Comparison of ENCODE assay signal across 1 cellular context in the genomic region with DNA sequence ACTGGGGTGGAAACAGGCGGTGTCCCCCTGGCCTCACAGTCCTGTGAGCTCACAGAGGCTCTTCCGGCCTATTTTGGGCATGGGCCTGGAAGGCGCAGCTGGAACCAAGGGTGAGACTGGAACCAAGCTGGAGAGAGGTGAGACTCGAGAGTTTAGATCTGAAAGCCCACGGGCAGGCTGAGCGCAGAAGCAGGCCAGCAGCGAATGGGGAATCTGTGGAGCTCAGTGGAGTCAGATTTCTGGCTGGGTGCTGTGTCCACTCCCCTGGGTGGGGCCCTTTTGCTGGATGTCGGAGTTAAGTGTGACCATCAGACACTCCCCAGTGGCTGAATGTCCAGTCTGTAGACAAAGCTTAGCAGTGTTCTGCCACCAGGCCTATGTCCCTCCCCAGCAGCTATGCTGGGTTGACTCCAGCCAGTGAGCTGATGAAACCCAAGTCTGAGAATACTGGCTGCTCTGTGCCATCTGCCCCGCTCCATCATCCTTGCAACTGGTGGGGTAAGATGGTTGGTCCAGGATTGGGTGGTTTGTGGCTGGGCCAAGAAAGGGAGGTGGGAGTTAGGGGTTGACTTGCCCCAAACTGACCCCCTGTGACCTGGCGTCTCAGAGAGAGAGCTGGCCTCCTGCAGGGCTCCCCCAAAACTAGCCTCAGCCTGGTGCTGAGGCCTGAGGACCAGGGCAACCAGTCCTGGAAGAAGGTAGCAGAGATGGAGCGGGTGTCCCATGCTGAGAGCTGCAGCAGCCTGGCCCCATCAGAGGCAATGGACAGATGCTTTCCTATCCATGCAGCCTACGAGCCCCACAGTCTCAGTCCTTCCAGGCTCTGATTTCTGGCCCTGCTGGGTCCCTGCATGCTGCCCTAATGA.
TF ChIP-seq lines count a peak whose summit lies in the region.

No MANE protein-coding gene starts in this region.

TF ChIP-seq in HepG2, 621 proteins besides CTCF, POLR2A, EP300 and RAD21:
- TF ChIP-seq RARA (CRISPR knock-in tag; IDR thresholded peaks at IDR 0.05) = no peak
- TF ChIP-seq ZFP1 (CRISPR knock-in tag; IDR thresholded peaks at IDR 0.05) = no peak
- TF ChIP-seq ZNF251 (CRISPR knock-in tag; IDR thresholded peaks at IDR 0.05) = no peak
- TF ChIP-seq ZNF775 (CRISPR knock-in tag; IDR thresholded peaks at IDR 0.05; ENCODE audit: borderline replicate concordance) = no peak
- no peak for TF ChIP-seq EEA1 (CRISPR knock-in tag; IDR thresholded peaks at IDR 0.05; ENCODE audit: borderline replicate concordance)
